1 cellular context compared by ENCODE assay signal in genomic region chr10:97425964-97426775, GRCh38.
A peak's percentile ranks its signal among the peaks of the same experiment; 100 is the strongest.
TF ChIP-seq lines count a peak whose summit lies in the region.

PGAM1 (plus strand) TSS chr10:97426191; CDS start chr10:97426308, 117 bp downstream.

TF ChIP-seq in SK-N-SH, 30 proteins besides CTCF, POLR2A, EP300 and RAD21 (continued from another document):
- TF ChIP-seq, protein P1, sequence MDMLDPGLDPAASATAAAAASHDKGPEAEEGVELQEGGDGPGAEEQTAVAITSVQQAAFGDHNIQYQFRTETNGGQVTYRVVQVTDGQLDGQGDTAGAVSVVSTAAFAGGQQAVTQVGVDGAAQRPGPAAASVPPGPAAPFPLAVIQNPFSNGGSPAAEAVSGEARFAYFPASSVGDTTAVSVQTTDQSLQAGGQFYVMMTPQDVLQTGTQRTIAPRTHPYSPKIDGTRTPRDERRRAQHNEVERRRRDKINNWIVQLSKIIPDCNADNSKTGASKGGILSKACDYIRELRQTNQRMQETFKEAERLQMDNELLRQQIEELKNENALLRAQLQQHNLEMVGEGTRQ (IDR thresholded peaks at IDR 0.05; ENCODE audit: borderline replicate concordance, low read depth, low read length) = no peak
- no peak for TF ChIP-seq NFIC (IDR thresholded peaks at IDR 0.05; ENCODE audit: borderline replicate concordance)
- no peak for TF ChIP-seq RCOR1 (IDR thresholded peaks at IDR 0.05; ENCODE audit: low read length)
- no peak for TF ChIP-seq TCF12 (IDR thresholded peaks at IDR 0.05)
- no peak for TF ChIP-seq RFX5 (IDR thresholded peaks at IDR 0.05; ENCODE audit: low read length)
- TF ChIP-seq USF1 (IDR thresholded peaks at IDR 0.05; ENCODE audit: borderline replicate concordance, low read depth) = no peak
- TF ChIP-seq FOSL2 (IDR thresholded peaks at IDR 0.05; ENCODE audit: borderline replicate concordance, low read depth) = no peak
- TF ChIP-seq GABPA (IDR thresholded peaks at IDR 0.05; ENCODE audit: low read depth) = no peak
- TF ChIP-seq, protein P2, sequence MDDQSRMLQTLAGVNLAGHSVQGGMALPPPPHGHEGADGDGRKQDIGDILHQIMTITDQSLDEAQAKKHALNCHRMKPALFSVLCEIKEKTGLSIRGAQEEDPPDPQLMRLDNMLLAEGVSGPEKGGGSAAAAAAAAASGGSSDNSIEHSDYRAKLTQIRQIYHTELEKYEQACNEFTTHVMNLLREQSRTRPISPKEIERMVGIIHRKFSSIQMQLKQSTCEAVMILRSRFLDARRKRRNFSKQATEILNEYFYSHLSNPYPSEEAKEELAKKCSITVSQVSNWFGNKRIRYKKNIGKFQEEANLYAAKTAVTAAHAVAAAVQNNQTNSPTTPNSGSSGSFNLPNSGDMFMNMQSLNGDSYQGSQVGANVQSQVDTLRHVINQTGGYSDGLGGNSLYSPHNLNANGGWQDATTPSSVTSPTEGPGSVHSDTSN (IDR thresholded peaks at IDR 0.05) = no peak
- TF ChIP-seq CHD2 (IDR thresholded peaks at IDR 0.05; ENCODE audit: low read length, partially characterized antibody) = peak; percentile 77
- TF ChIP-seq, protein P3, sequence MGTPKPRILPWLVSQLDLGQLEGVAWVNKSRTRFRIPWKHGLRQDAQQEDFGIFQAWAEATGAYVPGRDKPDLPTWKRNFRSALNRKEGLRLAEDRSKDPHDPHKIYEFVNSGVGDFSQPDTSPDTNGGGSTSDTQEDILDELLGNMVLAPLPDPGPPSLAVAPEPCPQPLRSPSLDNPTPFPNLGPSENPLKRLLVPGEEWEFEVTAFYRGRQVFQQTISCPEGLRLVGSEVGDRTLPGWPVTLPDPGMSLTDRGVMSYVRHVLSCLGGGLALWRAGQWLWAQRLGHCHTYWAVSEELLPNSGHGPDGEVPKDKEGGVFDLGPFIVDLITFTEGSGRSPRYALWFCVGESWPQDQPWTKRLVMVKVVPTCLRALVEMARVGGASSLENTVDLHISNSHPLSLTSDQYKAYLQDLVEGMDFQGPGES (IDR thresholded peaks at IDR 0.05; ENCODE audit: low read depth, low read length) = no peak
- TF ChIP-seq MXI1 (IDR thresholded peaks at IDR 0.05; ENCODE audit: low read depth, low read length) = no peak; the same call in 1 of the 2 replicates
- no peak for TF ChIP-seq RXRA (IDR thresholded peaks at IDR 0.05; ENCODE audit: borderline replicate concordance, low read depth)
- no peak for TF ChIP-seq EZH2phosphoT487 (IDR thresholded peaks at IDR 0.05; ENCODE audit: borderline replicate concordance, low read depth)
- TF ChIP-seq TEAD4 (IDR thresholded peaks at IDR 0.05; ENCODE audit: borderline replicate concordance, insufficient read depth) = no peak
- no peak for TF ChIP-seq FOXJ3 (CRISPR knock-in tag; IDR thresholded peaks at IDR 0.05)
- no peak for TF ChIP-seq MEF2A (IDR thresholded peaks at IDR 0.05; ENCODE audit: borderline replicate concordance, low read depth)
- TF ChIP-seq SMC3 (IDR thresholded peaks at IDR 0.05; ENCODE audit: low read depth, low read length) = no peak; the same call in 1 of the 2 replicates
- TF ChIP-seq FOXM1 (IDR thresholded peaks at IDR 0.05; ENCODE audit: low read depth) = no peak
